In the genomic region with DNA sequence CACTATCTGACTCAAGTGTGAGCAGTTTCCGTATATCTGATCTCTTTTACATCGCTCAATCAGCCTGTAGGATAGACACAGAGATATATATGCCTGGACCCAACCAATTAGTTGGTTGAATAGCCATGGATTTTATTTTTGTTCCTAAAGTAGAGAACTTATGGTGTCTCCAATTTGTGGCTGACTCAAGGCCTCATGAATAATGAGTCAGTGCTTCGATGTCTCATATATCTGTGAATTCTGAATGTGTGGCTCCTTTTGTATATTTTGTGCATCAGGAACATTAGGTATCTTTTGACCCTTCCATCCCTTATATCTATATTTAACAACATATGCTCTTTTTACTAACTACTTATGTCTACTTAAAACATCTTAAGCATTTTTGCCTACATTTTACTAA, we compare ENCODE assay signal across 19 cellular contexts.
DNase-seq lines count a peak whose midpoint lies in the region; TF ChIP-seq lines count a peak whose summit lies in the region.
"Had no signal": no experiment of that assay in that cellular context is flagged by ENCODE, and none has a peak within 500 bp of the region (broad histone marks: within the 10 kb centered on the region; RNA-seq: fewer than 3 reads in every experiment).

No MANE protein-coding gene starts in this region.

- in situ Hi-C loops in mammary epithelial cell (cut with MboI; ENCODE audit: low sequenced_read_pairs in 2 of 2): no loop called here

- intact Hi-C loops in mammary epithelial cell (cut with micrococcal nuclease): no loop called here
- intact Hi-C loops in breast epithelium (cut with DNase I; ENCODE audit: low total_unique reads): no loop called here
- intact Hi-C loops in posterior cingulate gyrus (cut with DNase I): no loop called here

- no peak overlapping the region for H3K9ac ChIP-seq in mammary epithelial cell (ENCODE audit: insufficient read depth, low read length)

- no peak overlapping the region for H3K4me3 ChIP-seq in mammary epithelial cell (replicated peaks in 1 of 3; ENCODE audit: insufficient read depth in 1 of 3, low read depth in 2 of 3, low read length in 3 of 3)
- H3K4me3 ChIP-seq in breast epithelium: no peak overlapping the region
- H3K4me3 ChIP-seq in effector memory CD4-positive, alpha-beta T cell (ENCODE audit: insufficient read depth, low read depth, low read length, poor library complexity, severe bottlenecking): no peak overlapping the region
- H3K4me3 ChIP-seq: GM23338, SJCRH30 had no signal

- dilution Hi-C loops in mammary epithelial cell (cut with HindIII; ENCODE audit: low sequenced_read_pairs): no loop called here

- H3K4me2 ChIP-seq in mammary epithelial cell (ENCODE audit: insufficient read depth, low read depth, low read length): no peak overlapping the region
- H3K4me2 ChIP-seq: GM23338 had no signal

- peak; percentile 31 for DNase-seq in mammary epithelial cell
- no peak for DNase-seq in breast epithelium (ENCODE audit: low spot score in 2 of 2)
- peak; percentile 34 for DNase-seq in RPMI7951 (ENCODE audit: low read depth)
- DNase-seq in fibroblast of peridontal ligament (ENCODE audit: extremely low read depth): peak; percentile 47
- no peak for DNase-seq in effector memory CD4-positive, alpha-beta T cell
- DNase-seq in NCI-H2227 treated with DMSO at 0.1 percent for 48 hours (lab: John Stamatoyannopoulos, UW): no peak
- no peak for DNase-seq in posterior cingulate gyrus
- DNase-seq in mesenteric fat pad (ENCODE audit: low spot score): no peak
- DNase-seq: 8988T; CD4-positive, alpha-beta memory T cell; DMS79 treated with DMSO at 0.1 percent for 48 hours; GF-D8; Karpas-422; NCI-H1105 treated with DMSO at 0.1 percent for 48 hours; NCI-H1694 treated with DMSO at 0.1 percent for 48 hours; NCI-H446; OCI-M1; SJCRH30 had no signal

- no peaks in the 10 kb centered on the region for H3K4me1 ChIP-seq in mammary epithelial cell (ENCODE audit: insufficient read depth, low read length)
- no peaks in the 10 kb centered on the region for H3K4me1 ChIP-seq in breast epithelium
- H3K4me1 ChIP-seq in effector memory CD4-positive, alpha-beta T cell (ENCODE audit: control insufficient read depth, insufficient read depth, low read length, poor library complexity, severe bottlenecking): no peaks in the 10 kb centered on the region
- H3K4me1 ChIP-seq: SJCRH30 had no signal

- no peak for TF ChIP-seq CTCF in mammary epithelial cell (conservative IDR thresholded peaks at IDR 0.05 in 1 of 2, IDR thresholded peaks at IDR 0.05 in 1 of 2; ENCODE audit: extremely low read depth in 1 of 2, insufficient read depth in 1 of 2, low read depth in 1 of 2, low read length in 2 of 2)
- no peak for TF ChIP-seq CTCF in breast epithelium (IDR thresholded peaks at IDR 0.05)

- no peaks in the 10 kb centered on the region for H3K79me2 ChIP-seq in mammary epithelial cell (ENCODE audit: insufficient read depth, low read length)

- H3K27ac ChIP-seq in mammary epithelial cell (ENCODE audit: insufficient read depth, low read depth, low read length) (no peak overlapping the region), breast epithelium (no peak overlapping the region)
- H3K27ac ChIP-seq in effector memory CD4-positive, alpha-beta T cell (ENCODE audit: insufficient read depth, low read length, poor library complexity, severe bottlenecking): no peak overlapping the region
- H3K27ac ChIP-seq: SJCRH30 had no signal

- H3K9me3 ChIP-seq in mammary epithelial cell (replicated peaks; ENCODE audit: insufficient read depth, low read length): no peaks in the 10 kb centered on the region
- H3K9me3 ChIP-seq in breast epithelium: no peaks in the 10 kb centered on the region
- H3K9me3 ChIP-seq in effector memory CD4-positive, alpha-beta T cell (ENCODE audit: control insufficient read depth, low read length): no peaks in the 10 kb centered on the region
- H3K9me3 ChIP-seq: SJCRH30 had no signal

- no peak for TF ChIP-seq POLR2A in breast epithelium (IDR thresholded peaks at IDR 0.05)

- H4K20me1 ChIP-seq in mammary epithelial cell (ENCODE audit: insufficient read depth, low read length): no peaks in the 10 kb centered on the region

- CTCF ChIA-PET in mammary epithelial cell (lab: Charles Lee; ENCODE audit: low non-redundant PET): no interaction called here

- 93% methylated on average over 3 of the region's 3 CpGs for WGBS in mammary epithelial cell (ENCODE audit: low coverage, missing lambda C conversion rate)

- H2AFZ ChIP-seq in mammary epithelial cell (ENCODE audit: low read depth, low read length): no peak overlapping the region
- H2AFZ ChIP-seq: GM23338 had no signal

- H3K27me3 ChIP-seq in mammary epithelial cell (ENCODE audit: insufficient read depth, low read length) (no peaks in the 10 kb centered on the region), breast epithelium (no peaks in the 10 kb centered on the region)
- H3K27me3 ChIP-seq in effector memory CD4-positive, alpha-beta T cell (replicated peaks; ENCODE audit: control insufficient read depth, insufficient read depth, low read length, poor library complexity, severe bottlenecking): no peaks in the 10 kb centered on the region
- H3K27me3 ChIP-seq: SJCRH30 had no signal

- H3K36me3 ChIP-seq in mammary epithelial cell (ENCODE audit: insufficient read depth, low read length): no peaks in the 10 kb centered on the region
- no peaks in the 10 kb centered on the region for H3K36me3 ChIP-seq in breast epithelium
- H3K36me3 ChIP-seq in effector memory CD4-positive, alpha-beta T cell (ENCODE audit: control insufficient read depth, insufficient read depth, low read length): no peaks in the 10 kb centered on the region
- H3K36me3 ChIP-seq: SJCRH30 had no signal

- no TSS peak for BruUV-seq in mammary epithelial cell (replicated peaks; lab: Mats Ljungman, UMichigan)

Comparison
In these comparisons a context has a peak if more than half of its experiments do, and no peak if none do; other contexts are left out.
1. DNase-seq: peak in mammary epithelial cell (single experiment), RPMI7951 (single experiment) and fibroblast of peridontal ligament (single experiment); none in breast epithelium (0 of 2), effector memory CD4-positive, alpha-beta T cell (0 of 3), NCI-H2227 treated with DMSO at 0.1 percent for 48 hours (single experiment), posterior cingulate gyrus (0 of 10) and mesenteric fat pad (single experiment).